ENCODE assay signal across 1 cellular context in genomic region chr7:149527414-149527813, GRCh38.
TF ChIP-seq lines count a peak whose summit lies in the region.

No MANE protein-coding gene starts in this region.

TF ChIP-seq in K562, 482 proteins besides CTCF, POLR2A, EP300 and RAD21 (continued from another document):
- TF ChIP-seq ARID1B (IDR thresholded peaks at IDR 0.05) (peak; percentile 35; the same call in 1 of the 2 replicates), NFXL1 (CRISPR knock-in tag; IDR thresholded peaks at IDR 0.05) (no peak), ZNF384 (IDR thresholded peaks at IDR 0.05; ENCODE audit: low read depth, low read length) (no peak), C11orf30 (IDR thresholded peaks at IDR 0.05; ENCODE audit: low read depth) (no peak), ZNF584 (CRISPR knock-in tag; IDR thresholded peaks at IDR 0.05; ENCODE audit: low read depth) (no peak), ZNF639 (CRISPR knock-in tag; conservative IDR thresholded peaks at IDR 0.05 in 1 of 2, IDR thresholded peaks at IDR 0.05 in 1 of 2) (no peak), ZSCAN32 (CRISPR knock-in tag; IDR thresholded peaks at IDR 0.05) (no peak), GTF2E2 (tag; IDR thresholded peaks at IDR 0.05) (no peak)
